ENCODE assay signal across 12 cellular contexts in genomic region chr13:75055296-75055695, GRCh38.
"Had no signal": no experiment of that assay in that cellular context is flagged by ENCODE, and none has a peak within 500 bp of the region (broad histone marks: within the 10 kb centered on the region; RNA-seq: fewer than 3 reads in every experiment).

No MANE protein-coding gene starts in this region.

- DNase-seq: activated effector memory CD4-positive, alpha-beta T cell treated with Interleukin-2 at 50 U/mL for 16 hours; amniotic stem cell; body of pancreas; effector memory CD8-positive, alpha-beta T cell; lower lobe of right lung; midbrain; naive B cell; posterior cingulate gyrus had no signal

- H3K9me3 ChIP-seq: body of pancreas, lower lobe of right lung, neutrophil, tibial nerve, vagina had no signal

- H3K36me3 ChIP-seq: lower lobe of right lung, neutrophil, tibial nerve, vagina had no signal

- ATAC-seq: activated naive CD4-positive, alpha-beta T cell treated with anti-CD3 and anti-CD28 coated beads, Interleukin-2, amount 50 U/mL, for 72 hours; body of pancreas; effector memory CD8-positive, alpha-beta T cell; lower lobe of right lung had no signal

- H3K4me1 ChIP-seq: lower lobe of right lung, tibial nerve, vagina had no signal

- H3K27me3 ChIP-seq: body of pancreas, neutrophil, tibial nerve, vagina had no signal

- H3K27ac ChIP-seq: body of pancreas, lower lobe of right lung, neutrophil, tibial nerve, vagina had no signal

- H3K4me3 ChIP-seq: body of pancreas, lower lobe of right lung, tibial nerve, vagina had no signal
